8 cellular contexts compared by ENCODE assay signal in the genomic region with DNA sequence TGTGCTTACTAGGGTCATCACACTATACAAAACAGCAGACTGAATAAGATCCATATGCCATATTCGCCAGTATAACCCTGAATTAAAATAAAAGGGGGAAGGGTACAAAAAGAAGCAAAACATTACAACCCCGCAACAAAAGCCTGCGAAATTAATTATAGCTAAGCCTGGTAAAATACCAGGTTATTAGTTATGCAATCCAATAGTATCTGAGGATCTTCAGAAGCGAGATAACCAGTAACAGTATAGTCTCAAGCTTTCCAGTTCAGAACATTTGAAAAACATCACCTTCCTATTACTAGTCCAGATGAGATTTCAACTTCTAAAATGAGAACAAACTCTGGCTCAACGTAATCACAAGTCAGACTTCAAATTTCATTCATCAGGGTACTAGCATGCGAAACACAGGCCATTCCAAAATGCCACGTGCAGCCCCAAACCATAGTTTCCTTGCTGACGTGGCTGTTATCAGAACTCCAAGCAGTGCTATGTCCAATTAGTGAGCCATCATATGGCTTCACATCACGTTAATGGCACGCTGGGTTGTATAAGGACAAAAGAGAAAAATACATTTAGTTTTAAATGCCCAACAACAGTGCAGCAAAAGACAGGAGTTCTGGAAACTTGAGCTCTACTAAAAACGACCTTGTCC. TPM values are rescaled to one million over a fixed set of nuclear protein-coding genes. Genes with fewer than 3 reads are reported as not detected.
DNase-seq lines count a peak whose midpoint lies in the region; ATAC-seq and TF ChIP-seq lines count a peak whose summit lies in the region.

No MANE protein-coding gene starts in this region.

- TF ChIP-seq CTCF in CD14-positive monocyte (IDR thresholded peaks at IDR 0.05): no peak

- intact Hi-C loops in CD14-positive monocyte (cut with micrococcal nuclease): loop anchor here (5.0 to 10.0 kb wide), 5 partner anchors 51 to 591 kb away; a partner anchor contains a TSS

- peaks cover 0 to 3% (median 2%) of the 10 kb centered on the region in 3 donors for H3K27me3 Mint-ChIP-seq in CD14-positive monocyte (ENCODE audit: low read depth in 3 of 3)
- H3K27me3 Mint-ChIP-seq in activated T-helper 17 cell treated with anti-CD3 and anti-CD28 coated beads, Interleukin-2, amount 50 U/mL, for 72 hours: no peaks in the 10 kb centered on the region
- H3K27me3 Mint-ChIP-seq in stimulated activated naive CD8-positive, alpha-beta T cell treated with anti-CD3 and anti-CD28 coated beads, Interleukin-15, Interleukin-2, amounts not matched to agents 100 ng/mL and 50 ng/mL, for 24 hours: no peaks in the 10 kb centered on the region

- no peak for ATAC-seq in activated T-helper 17 cell treated with anti-CD3 and anti-CD28 coated beads, Interleukin-2, amount 50 U/mL, for 72 hours (replicated peaks)

- H3K36me3 Mint-ChIP-seq in CD14-positive monocyte: peaks cover 35 to 40% of the 10 kb centered on the region in 2 donors
- peaks cover 54% of the 10 kb centered on the region for H3K36me3 Mint-ChIP-seq in activated T-helper 17 cell treated with anti-CD3 and anti-CD28 coated beads, Interleukin-2, amount 50 U/mL, for 72 hours (ENCODE audit: low read depth)
- H3K36me3 Mint-ChIP-seq in stimulated activated naive CD8-positive, alpha-beta T cell treated with anti-CD3 and anti-CD28 coated beads, Interleukin-15, Interleukin-2, amounts not matched to agents 100 ng/mL and 50 ng/mL, for 24 hours (ENCODE audit: low read depth): peaks cover 52% of the 10 kb centered on the region

- peak overlapping the region; percentile 95 for H3K4me3 ChIP-seq in iPS-11a (ENCODE audit: low read depth, low read length)

- H3K9me3 Mint-ChIP-seq in CD14-positive monocyte: peaks cover 0 to 2% (median 0%) of the 10 kb centered on the region in 7 donors
- no peaks in the 10 kb centered on the region for H3K9me3 Mint-ChIP-seq in activated T-helper 17 cell treated with anti-CD3 and anti-CD28 coated beads, Interleukin-2, amount 50 U/mL, for 72 hours
- no peaks in the 10 kb centered on the region for H3K9me3 Mint-ChIP-seq in stimulated activated naive CD8-positive, alpha-beta T cell treated with anti-CD3 and anti-CD28 coated beads, Interleukin-15, Interleukin-2, amounts not matched to agents 100 ng/mL and 50 ng/mL, for 24 hours

- DNase-seq in CD14-positive monocyte (ENCODE audit: low spot score) (no peak), HT1080 (ENCODE audit: low read depth) (peak; percentile 66), HuH-7 (ENCODE audit: low spot score) (no peak), caudate nucleus (lab: John Stamatoyannopoulos, UW) (no peak)
- no peak for DNase-seq in stimulated activated CD4-positive, alpha-beta T cell treated with anti-CD3 and anti-CD28 coated beads, Interleukin-2, amount 100 ng/mL, for 48 hours

- H3K4me3 Mint-ChIP-seq in CD14-positive monocyte: peak overlapping the region; percentile 96 to 98
- peak overlapping the region; percentile 87 for H3K4me3 Mint-ChIP-seq in activated T-helper 17 cell treated with anti-CD3 and anti-CD28 coated beads, Interleukin-2, amount 50 U/mL, for 72 hours
- H3K4me3 Mint-ChIP-seq in stimulated activated naive CD8-positive, alpha-beta T cell treated with anti-CD3 and anti-CD28 coated beads, Interleukin-15, Interleukin-2, amounts not matched to agents 100 ng/mL and 50 ng/mL, for 24 hours: peak overlapping the region; percentile 95

- peaks cover 36% of the 10 kb centered on the region for H3K4me1 Mint-ChIP-seq in CD14-positive monocyte
- H3K4me1 Mint-ChIP-seq in activated T-helper 17 cell treated with anti-CD3 and anti-CD28 coated beads, Interleukin-2, amount 50 U/mL, for 72 hours: peaks cover 29% of the 10 kb centered on the region
- H3K4me1 Mint-ChIP-seq in stimulated activated naive CD8-positive, alpha-beta T cell treated with anti-CD3 and anti-CD28 coated beads, Interleukin-15, Interleukin-2, amounts not matched to agents 100 ng/mL and 50 ng/mL, for 24 hours (ENCODE audit: low read depth): peaks cover 52% of the 10 kb centered on the region

- no peak overlapping the region for H3K27ac ChIP-seq in caudate nucleus (ENCODE audit: low read depth, low read length)

- H3K27ac Mint-ChIP-seq in CD14-positive monocyte: peak overlapping the region in 5 of 7 donors; percentile 5 to 96 (median 94)
- H3K27ac Mint-ChIP-seq in activated T-helper 17 cell treated with anti-CD3 and anti-CD28 coated beads, Interleukin-2, amount 50 U/mL, for 72 hours: peak overlapping the region; percentile 85
- peak overlapping the region; percentile 93 for H3K27ac Mint-ChIP-seq in stimulated activated naive CD8-positive, alpha-beta T cell treated with anti-CD3 and anti-CD28 coated beads, Interleukin-15, Interleukin-2, amounts not matched to agents 100 ng/mL and 50 ng/mL, for 24 hours

RNA-seq across cellular contexts. Expression of a gene that starts 1.1 kb away (rescaled TPM):
- polyA plus RNA-seq in CD14-positive monocyte: 100 to 1,000 TPM; 230 to 243 TPM
- total RNA-seq in HT1080 (2014; rRNA removed; shearing (Covaris generic)): 563 and 655 TPM in 2 replicates
- 434 and 472 TPM in 2 replicates for polyA plus RNA-seq in HT1080 (2015; cell fraction: cytosol; rRNA removed)
- 259 and 305 TPM in 2 replicates for polyA plus RNA-seq in HT1080 (2015; cell fraction: nucleus; rRNA removed)
- 100 to 1,000 TPM; 140 to 188 TPM for total RNA-seq in activated T-helper 17 cell treated with anti-CD3 and anti-CD28 coated beads, Interleukin-2, amount 50 U/mL, for 72 hours
